15 cellular contexts compared by ENCODE assay signal in genomic region chr9:76415731-76416130, GRCh38. TPM values are rescaled to one million over a fixed set of nuclear protein-coding genes. Genes with fewer than 3 reads are reported as not detected.
DNase-seq lines count a peak whose midpoint lies in the region; ATAC-seq and TF ChIP-seq lines count a peak whose summit lies in the region.
"Had no signal": no experiment of that assay in that cellular context is flagged by ENCODE, and none has a peak within 500 bp of the region (broad histone marks: within the 10 kb centered on the region; RNA-seq: fewer than 3 reads in every experiment).

No MANE protein-coding gene starts in this region.

- peaks cover 3% of the 10 kb centered on the region for H3K27me3 Mint-ChIP-seq in nephron progenitor cell (ENCODE audit: low read depth, poor library complexity)
- H3K27me3 Mint-ChIP-seq: activated naive CD8-positive, alpha-beta T cell had no signal

- no peak for TF ChIP-seq EP300 in suprapubic skin (IDR thresholded peaks at IDR 0.05)

- in situ Hi-C loops in astrocyte of the spinal cord (cut with HindIII; ENCODE audit: low sequenced_read_pairs), result no loop called here

- ATAC-seq in HG03159 (IDR thresholded peaks at IDR 0.05; ENCODE audit: unreplicated experiment), result no peak
- ATAC-seq: CD8-positive, alpha-beta T cell; Panc1 had no signal

- no peaks in the 10 kb centered on the region for H3K4me1 Mint-ChIP-seq in nephron progenitor cell

- H3K27ac ChIP-seq in suprapubic skin, result no peak overlapping the region
- H3K27ac ChIP-seq: left ventricle myocardium inferior had no signal

- DNase-seq in Daoy (ENCODE audit: low read depth), result peak; percentile 29
- peak; percentile 53 for DNase-seq in NCI-H1105 treated with DMSO at 0.1 percent for 48 hours (lab: John Stamatoyannopoulos, UW)
- DNase-seq in astrocyte of the spinal cord (ENCODE audit: low read depth, low spot score), result peak; percentile 63
- peak; percentile 58 for DNase-seq in mucosa of gallbladder (ENCODE audit: low spot score)
- DNase-seq in suprapubic skin (ENCODE audit: low spot score in 2 of 2), result no peak
- DNase-seq in nephron progenitor cell, result no peak
- DNase-seq in stimulated activated CD4-positive, alpha-beta T cell treated with anti-CD3 and anti-CD28 coated beads, Interleukin-1b, Interleukin-23, amount 100 ng/mL, for 48 hours, result no peak
- DNase-seq: CD8-positive, alpha-beta T cell; head of caudate nucleus; left ventricle myocardium inferior; NCI-H1694; stimulated activated CD4-positive, alpha-beta T cell treated with anti-CD3 and anti-CD28 coated beads, Interleukin-4, amount 100 ng/mL, for 4 hours had no signal

- no peaks in the 10 kb centered on the region for H3K4me1 ChIP-seq in suprapubic skin
- H3K4me1 ChIP-seq: left ventricle myocardium inferior had no signal

- no peaks in the 10 kb centered on the region for H3K27me3 ChIP-seq in suprapubic skin

- H3K36me3 Mint-ChIP-seq in nephron progenitor cell (ENCODE audit: low read depth), result peaks cover 17% of the 10 kb centered on the region

- H3K4me3 Mint-ChIP-seq in nephron progenitor cell, result no peak overlapping the region
- H3K4me3 Mint-ChIP-seq: activated naive CD8-positive, alpha-beta T cell; CD8-positive, alpha-beta T cell had no signal

- no peak for TF ChIP-seq POLR2A in suprapubic skin (IDR thresholded peaks at IDR 0.05)

- no peaks in the 10 kb centered on the region for H3K9me3 ChIP-seq in suprapubic skin

- H3K36me3 ChIP-seq in suprapubic skin, result no peaks in the 10 kb centered on the region
- H3K36me3 ChIP-seq: left ventricle myocardium inferior had no signal

- TF ChIP-seq CTCF in astrocyte of the spinal cord (IDR thresholded peaks at IDR 0.05; ENCODE audit: low read depth, low read length), result no peak
- TF ChIP-seq CTCF in suprapubic skin (IDR thresholded peaks at IDR 0.05), result no peak
- TF ChIP-seq CTCF in nephron progenitor cell (IDR thresholded peaks at IDR 0.05), result no peak

- H3K9me3 Mint-ChIP-seq in nephron progenitor cell, result peaks cover 46% of the 10 kb centered on the region

- no peak overlapping the region for H3K4me3 ChIP-seq in astrocyte of the spinal cord (ENCODE audit: low read depth, low read length)
- no peak overlapping the region for H3K4me3 ChIP-seq in suprapubic skin
- H3K4me3 ChIP-seq: left ventricle myocardium inferior had no signal

- no peak overlapping the region for H3K27ac Mint-ChIP-seq in nephron progenitor cell
- H3K27ac Mint-ChIP-seq: activated naive CD8-positive, alpha-beta T cell; CD8-positive, alpha-beta T cell had no signal

RNA-seq across cellular contexts. Expression of gene RFK, which starts 21.5 kb away (rescaled TPM):
- 44.1 and 49.9 TPM in 2 replicates for total RNA-seq in Daoy (2014; rRNA removed; shearing (Covaris generic))
- total RNA-seq in mucosa of gallbladder (30.6 TPM), suprapubic skin (10 to 100 TPM in 2 of 4 donors, 1 to 10 TPM in 2; 6.3 to 14.4 (median 10.5) TPM)

RNA-seq across cellular contexts. Expression of gene GCNT1, which starts 43.3 kb away (rescaled TPM):
- total RNA-seq in Daoy (2014; rRNA removed; shearing (Covaris generic)), result 5.5 and 6.4 TPM in 2 replicates
- total RNA-seq in mucosa of gallbladder (15.6 TPM), suprapubic skin (1 to 10 TPM; 1.0 to 7.9 (median 5.4) TPM)

Comparison
In these comparisons a context has a peak if more than half of its experiments do, and no peak if none do; other contexts are left out.
1. DNase-seq: peak in Daoy (single experiment), NCI-H1105 treated with DMSO at 0.1 percent for 48 hours (single experiment), astrocyte of the spinal cord (single experiment) and mucosa of gallbladder (single experiment); none in suprapubic skin (0 of 2), nephron progenitor cell (single experiment) and stimulated activated CD4-positive, alpha-beta T cell treated with anti-CD3 and anti-CD28 coated beads, Interleukin-1b, Interleukin-23, amount 100 ng/mL, for 48 hours (single experiment).